ENCODE assay signal across 24 cellular contexts in the genomic region with DNA sequence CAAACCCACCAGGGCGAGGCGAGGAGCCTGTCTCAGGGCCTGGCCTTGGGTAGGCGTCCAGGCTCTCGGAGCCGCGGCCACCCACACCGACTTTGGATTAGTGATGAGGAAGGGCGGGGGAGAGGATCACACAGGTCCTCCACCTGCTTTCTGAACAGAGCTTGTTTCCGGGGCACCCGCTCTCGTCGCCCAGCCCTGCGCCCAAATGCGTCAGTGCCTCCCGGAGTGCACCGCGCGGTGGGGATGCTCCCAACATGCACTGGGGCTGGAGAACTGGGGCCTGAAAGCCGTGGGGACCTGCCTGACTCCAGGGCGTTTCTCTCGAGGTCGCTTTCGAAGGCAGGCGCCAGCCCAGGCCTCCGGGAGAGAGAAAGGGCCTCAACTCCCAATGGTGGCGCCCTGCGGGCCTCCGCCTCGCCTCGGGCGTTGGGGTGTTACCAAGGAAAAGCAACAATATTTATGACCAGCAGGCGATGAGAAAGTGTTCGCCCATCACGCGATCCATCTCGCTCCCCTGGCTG. TPM values are rescaled to one million over a fixed set of nuclear protein-coding genes. Genes with fewer than 3 reads are reported as not detected.
DNase-seq lines count a peak whose midpoint lies in the region; ATAC-seq, FAIRE-seq and TF ChIP-seq lines count a peak whose summit lies in the region.
"Had no signal": no experiment of that assay in that cellular context is flagged by ENCODE, and none has a peak within 500 bp of the region (broad histone marks: within the 10 kb centered on the region; RNA-seq: fewer than 3 reads in every experiment).

No MANE protein-coding gene starts in this region.

- H3K27ac Mint-ChIP-seq in activated naive CD8-positive, alpha-beta T cell treated with anti-CD3 and anti-CD28 coated beads, Interleukin-2, amount 10 ng/mL, durations not matched to agents 7 days and 5 days = no peak overlapping the region
- no peak overlapping the region for H3K27ac Mint-ChIP-seq in activated naive CD8-positive, alpha-beta T cell treated with anti-CD3 and anti-CD28 coated beads, Interleukin-2, amount 50 U/mL, for 24 hours
- H3K27ac Mint-ChIP-seq: CD8-positive, alpha-beta T cell had no signal

- peaks cover 8% of the 10 kb centered on the region for H3K4me1 Mint-ChIP-seq in activated naive CD8-positive, alpha-beta T cell treated with anti-CD3 and anti-CD28 coated beads, Interleukin-2, amount 10 ng/mL, durations not matched to agents 7 days and 5 days
- no peaks in the 10 kb centered on the region for H3K4me1 Mint-ChIP-seq in activated naive CD8-positive, alpha-beta T cell treated with anti-CD3 and anti-CD28 coated beads, Interleukin-2, amount 50 U/mL, for 24 hours

- no peak overlapping the region for H3K9ac ChIP-seq in K562 (ENCODE audit: insufficient read depth in 1 of 2, low read depth in 2 of 2, low read length in 2 of 2)
- H3K9ac ChIP-seq: GM23248 had no signal

- 11% methylated on average over 20 of the region's 36 CpGs for WGBS in K562 (ENCODE audit: insufficient coverage, low coverage, missing lambda C conversion rate)
- 17 to 27% (median 17%) methylated on average over 36 of the region's 36 CpGs for WGBS in psoas muscle, 3 donors

- BruUV-seq in K562 (replicated peaks; lab: Mats Ljungman, UMichigan) = no TSS peak

- no peaks in the 10 kb centered on the region for H4K20me1 ChIP-seq in K562 (replicated peaks; ENCODE audit: control insufficient read depth, insufficient read depth, low read length)

- TF ChIP-seq RAD21 in K562 (CRISPR knock-in tag; conservative IDR thresholded peaks at IDR 0.05 in 1 of 2, IDR thresholded peaks at IDR 0.05 in 1 of 2) = no peak

- no peaks in the 10 kb centered on the region for H3K9me3 ChIP-seq in K562 (replicated peaks; ENCODE audit: control insufficient read depth, insufficient read depth, low read depth, low read length)
- no peaks in the 10 kb centered on the region for H3K9me3 ChIP-seq in psoas muscle
- H3K9me3 ChIP-seq: MG63 had no signal

- FAIRE-seq in K562 (lab: Jason Lieb, UNC) = no peak

- TF ChIP-seq CTCF in K562 (IDR thresholded peaks at IDR 0.05 in 2 of 3, conservative IDR thresholded peaks at IDR 0.05 in 1 of 3; ENCODE audit: insufficient read depth in 2 of 3, low read depth in 1 of 3, low read length in 3 of 3) = no peak
- no peak for TF ChIP-seq CTCF in psoas muscle (IDR thresholded peaks at IDR 0.05)

- intact Hi-C loops in K562 (cut with micrococcal nuclease) = no loop called here
- intact Hi-C loops in psoas muscle (cut with DNase I) = no loop called here

- no peaks in the 10 kb centered on the region for H3K36me3 ChIP-seq in K562 (ENCODE audit: control insufficient read depth, insufficient read depth, low read length)
- no peaks in the 10 kb centered on the region for H3K36me3 ChIP-seq in psoas muscle (ENCODE audit: insufficient read depth in 1 of 2, low read depth in 1 of 2)
- H3K36me3 ChIP-seq: MG63 had no signal

- in situ Hi-C loops in K562 (cut with MboI) = no loop called here

- no peak for TF ChIP-seq POLR2A in K562 (conservative IDR thresholded peaks at IDR 0.05)

- H3K4me3 Mint-ChIP-seq in activated naive CD8-positive, alpha-beta T cell treated with anti-CD3 and anti-CD28 coated beads, Interleukin-2, amount 10 ng/mL, durations not matched to agents 7 days and 5 days = no peak overlapping the region
- no peak overlapping the region for H3K4me3 Mint-ChIP-seq in activated naive CD8-positive, alpha-beta T cell treated with anti-CD3 and anti-CD28 coated beads, Interleukin-2, amount 50 U/mL, for 24 hours
- H3K4me3 Mint-ChIP-seq: CD8-positive, alpha-beta T cell had no signal

- peak overlapping the region; percentile 54; the same call in 1 of the 2 replicates for H2AFZ ChIP-seq in K562 (ENCODE audit: low read depth, low read length)
- H2AFZ ChIP-seq: GM23248 had no signal

- H3K36me3 Mint-ChIP-seq in activated naive CD8-positive, alpha-beta T cell treated with anti-CD3 and anti-CD28 coated beads, Interleukin-2, amount 10 ng/mL, durations not matched to agents 7 days and 5 days = peaks cover 1% of the 10 kb centered on the region
- no peaks in the 10 kb centered on the region for H3K36me3 Mint-ChIP-seq in activated naive CD8-positive, alpha-beta T cell treated with anti-CD3 and anti-CD28 coated beads, Interleukin-2, amount 50 U/mL, for 24 hours (ENCODE audit: low read depth)
- H3K36me3 Mint-ChIP-seq: CD8-positive, alpha-beta T cell had no signal

- no peak overlapping the region; the same call in 1 of the 2 replicates for H3K4me2 ChIP-seq in K562 (ENCODE audit: insufficient read depth, low read length)

- CTCF ChIA-PET in K562 (lab: Yijun Ruan, JAX; ENCODE audit: low intra/inter-chr PET ratio) = no interaction called here

- peaks cover 13% of the 10 kb centered on the region for H3K9me3 Mint-ChIP-seq in activated naive CD8-positive, alpha-beta T cell treated with anti-CD3 and anti-CD28 coated beads, Interleukin-2, amount 10 ng/mL, durations not matched to agents 7 days and 5 days
- no peaks in the 10 kb centered on the region for H3K9me3 Mint-ChIP-seq in activated naive CD8-positive, alpha-beta T cell treated with anti-CD3 and anti-CD28 coated beads, Interleukin-2, amount 50 U/mL, for 24 hours
- H3K9me3 Mint-ChIP-seq: CD8-positive, alpha-beta T cell had no signal

- POLR2A ChIA-PET in activated naive CD8-positive, alpha-beta T cell treated with anti-CD3 and anti-CD28 coated beads, Interleukin-2, amount 10 ng/mL, durations not matched to agents 7 days and 5 days (lab: Charles Lee) = no interaction called here
- POLR2A ChIA-PET in K562 (lab: Yijun Ruan, JAX) = no interaction called here

- TF ChIP-seq EP300 in K562 (IDR thresholded peaks at IDR 0.05; ENCODE audit: low read length) = no peak

- no peak for ATAC-seq in activated naive CD8-positive, alpha-beta T cell treated with anti-CD3 and anti-CD28 coated beads, Interleukin-2, amount 10 ng/mL, durations not matched to agents 7 days and 5 days (ENCODE audit: low read depth)
- ATAC-seq in activated naive CD8-positive, alpha-beta T cell treated with anti-CD3 and anti-CD28 coated beads, Interleukin-2, amount 50 U/mL, for 24 hours = no peak
- ATAC-seq in K562 = peak; percentile 70
- ATAC-seq in psoas muscle = no peak
- no peak for ATAC-seq in HG03139 (IDR thresholded peaks at IDR 0.05; ENCODE audit: unreplicated experiment)
- ATAC-seq: CD8-positive, alpha-beta T cell had no signal

- H3K9me1 ChIP-seq in K562 (ENCODE audit: control insufficient read depth, insufficient read depth, low read length) = no peaks in the 10 kb centered on the region

- H3K27me3 Mint-ChIP-seq in activated naive CD8-positive, alpha-beta T cell treated with anti-CD3 and anti-CD28 coated beads, Interleukin-2, amount 10 ng/mL, durations not matched to agents 7 days and 5 days = peaks cover 47% of the 10 kb centered on the region
- peaks cover 49% of the 10 kb centered on the region for H3K27me3 Mint-ChIP-seq in activated naive CD8-positive, alpha-beta T cell treated with anti-CD3 and anti-CD28 coated beads, Interleukin-2, amount 50 U/mL, for 24 hours

- H3K27me3 ChIP-seq in K562 (ENCODE audit: control insufficient read depth in 2 of 2, insufficient read depth in 2 of 2, low read length in 2 of 2) = peaks cover 27 to 44% of the 10 kb centered on the region in 2 experiments
- peaks cover 6 to 58% (median 40%) of the 10 kb centered on the region in 3 donors for H3K27me3 ChIP-seq in psoas muscle (ENCODE audit: insufficient read depth in 3 of 3, low read length in 2 of 3)
- H3K27me3 ChIP-seq: MG63 had no signal

- H3K4me3 ChIP-seq in K562 (no peak overlapping the region), psoas muscle (peak overlapping the region; percentile 11)
- H3K4me3 ChIP-seq: GM23248, MG63 had no signal

- DNase-seq in activated naive CD8-positive, alpha-beta T cell treated with anti-CD3 and anti-CD28 coated beads, Interleukin-2, amount 10 ng/mL, durations not matched to agents 7 days and 5 days = peak; percentile 15
- no peak for DNase-seq in activated naive CD8-positive, alpha-beta T cell treated with anti-CD3 and anti-CD28 coated beads, Interleukin-2, amount 50 U/mL, for 24 hours
- no peak for DNase-seq in K562 (ENCODE audit: extremely low read depth in 1 of 4, low spot score in 3 of 4)
- no peak for DNase-seq in psoas muscle
- no peak for DNase-seq in DMS 273 (lab: John Stamatoyannopoulos, UW; ENCODE audit: unreplicated experiment)
- no peak for DNase-seq in foreskin melanocyte
- DNase-seq in mucosa of gallbladder (ENCODE audit: low spot score) = no peak
- DNase-seq: ACHN; AML-193; C1 segment of cervical spinal cord; CD8-positive, alpha-beta T cell; DMS153; GDM1; GM23248; HCEC 1CT; MG63; NCI-H1417; NCI-H187; NCI-H446; NCI-H526; Right ventricle myocardium superior had no signal

- no peak overlapping the region for H3K27ac ChIP-seq in K562 (ENCODE audit: extremely low read depth, low read depth, low read length)
- H3K27ac ChIP-seq in psoas muscle = no peak overlapping the region
- H3K27ac ChIP-seq: 22Rv1, GM23248 had no signal

- H3K4me1 ChIP-seq in K562 (replicated peaks in 1 of 2; ENCODE audit: control insufficient read depth in 2 of 2, insufficient read depth in 2 of 2, low read length in 2 of 2) = peaks cover 0 to 12% of the 10 kb centered on the region in 2 experiments; a peak in 2 of 5 replicates
- no peaks in the 10 kb centered on the region for H3K4me1 ChIP-seq in psoas muscle

- H3K79me2 ChIP-seq in K562 (ENCODE audit: control insufficient read depth, insufficient read depth, low read length) = no peaks in the 10 kb centered on the region

TF ChIP-seq in K562, 482 proteins besides CTCF, POLR2A, EP300 and RAD21 (continues in another document):
- no peak for TF ChIP-seq CBFB (CRISPR knock-in tag; IDR thresholded peaks at IDR 0.05)

RNA-seq across cellular contexts. Expression of a gene that starts 9.0 kb away (rescaled TPM):
- total RNA-seq in activated naive CD8-positive, alpha-beta T cell treated with anti-CD3 and anti-CD28 coated beads, Interleukin-2, amount 10 ng/mL, durations not matched to agents 7 days and 5 days = not detected
- not detected in 2 replicates for total RNA-seq in K562 (2011; cell fraction: chromatin; rRNA removed; ENCODE audit: low replicate concordance)
- not detected in 2 replicates for total RNA-seq in K562 (2011; cell fraction: nucleolus; rRNA removed)
- total RNA-seq in K562 (2011; cell fraction: nucleoplasm; rRNA removed) = not detected in 2 replicates
- total RNA-seq in K562 (2014; rRNA removed) (not detected in 2 replicates), K562 (2014; rRNA removed; fragmentation: Illumina TruSeq; extraction: Trizol) (not detected in 2 replicates), K562 (2015; rRNA removed; fragmentation: Illumina TruSeq; extraction: Trizol) (not detected in 2 replicates), K562 (2021) (not detected in 2 replicates), psoas muscle (not detected), mucosa of gallbladder (0.83 TPM)
- polyA plus RNA-seq in K562 (2011; rRNA removed) (not detected in 2 replicates), K562 (2014; fragmentation: Illumina TruSeq; extraction: Trizol) (not detected in 2 replicates), K562 (2014; fragmentation: Nextera tagmentation; extraction: Ambion mirVana) (not detected), K562 (2014; rRNA removed) (not detected in 2 replicates), psoas muscle (not detected)
- not detected in 2 replicates for polyA plus RNA-seq in K562 (2011; cell fraction: cytosol; rRNA removed)
- not detected in 2 replicates for polyA plus RNA-seq in K562 (2011; cell fraction: nucleus; rRNA removed)
- not detected in 2 replicates for polyA plus RNA-seq in K562 (2012)
- not detected in 2 replicates for polyA minus RNA-seq in K562 (2011; rRNA and poly(A)+ RNA removed)
- polyA minus RNA-seq in K562 (2011; cell fraction: cytosol; rRNA and poly(A)+ RNA removed) = not detected in 2 replicates
- polyA minus RNA-seq in K562 (2011; cell fraction: nucleus; rRNA and poly(A)+ RNA removed) = not detected in 2 replicates
- total RNA-seq: CD8-positive, alpha-beta T cell; GM23248; LHCN-M2; Right ventricle myocardium superior had no signal
- polyA plus RNA-seq: GM23248 had no signal
